ENCODE assay signal across 10 cellular contexts in genomic region chr4:158996669-158997074, GRCh38.
A peak's percentile ranks its signal among the peaks of the same experiment; 100 is the strongest.
DNase-seq lines count a peak whose midpoint lies in the region; TF ChIP-seq lines count a peak whose summit lies in the region.
"Had no signal": no experiment of that assay in that cellular context is flagged by ENCODE, and none has a peak within 500 bp of the region (broad histone marks: within the 10 kb centered on the region; RNA-seq: fewer than 3 reads in every experiment).

No MANE protein-coding gene starts in this region.

- H3K36me3 Mint-ChIP-seq in chondrocyte (ENCODE audit: low read depth) = no peaks in the 10 kb centered on the region
- H3K36me3 Mint-ChIP-seq in activated naive CD4-positive, alpha-beta T cell treated with anti-CD3 and anti-CD28 coated beads for 36 hours (ENCODE audit: low read depth) = no peaks in the 10 kb centered on the region

- no peaks in the 10 kb centered on the region for H3K27me3 ChIP-seq in tibial artery

- H3K27ac ChIP-seq in tibial artery = no peak overlapping the region
- H3K27ac ChIP-seq: lower lobe of right lung had no signal

- peak overlapping the region; percentile 92 for H3K27ac Mint-ChIP-seq in chondrocyte (ENCODE audit: unreplicated experiment)
- no peak overlapping the region for H3K27ac Mint-ChIP-seq in activated naive CD4-positive, alpha-beta T cell treated with anti-CD3 and anti-CD28 coated beads for 36 hours

- H3K4me1 Mint-ChIP-seq in chondrocyte (ENCODE audit: low read depth) = peaks cover 12% of the 10 kb centered on the region
- H3K4me1 Mint-ChIP-seq in activated naive CD4-positive, alpha-beta T cell treated with anti-CD3 and anti-CD28 coated beads for 36 hours (ENCODE audit: low read depth) = no peaks in the 10 kb centered on the region

- peaks cover 0 to 10% (median 2%) of the 10 kb centered on the region in 4 donors for H3K4me1 ChIP-seq in tibial artery
- H3K4me1 ChIP-seq: lower lobe of right lung had no signal

- no peak for TF ChIP-seq CTCF in chondrocyte (IDR thresholded peaks at IDR 0.05)
- no peak for TF ChIP-seq CTCF in tibial artery (IDR thresholded peaks at IDR 0.05)

- no peaks in the 10 kb centered on the region for H3K9me3 ChIP-seq in tibial artery
- H3K9me3 ChIP-seq: lower lobe of right lung had no signal

- peaks cover 2% of the 10 kb centered on the region for H3K27me3 Mint-ChIP-seq in chondrocyte (ENCODE audit: low read depth)
- H3K27me3 Mint-ChIP-seq in activated naive CD4-positive, alpha-beta T cell treated with anti-CD3 and anti-CD28 coated beads for 36 hours (ENCODE audit: low read depth) = peaks cover 7% of the 10 kb centered on the region

- no peak overlapping the region for H3K4me3 Mint-ChIP-seq in chondrocyte (ENCODE audit: unreplicated experiment)
- no peak overlapping the region for H3K4me3 Mint-ChIP-seq in activated naive CD4-positive, alpha-beta T cell treated with anti-CD3 and anti-CD28 coated beads for 36 hours

- intact Hi-C loops in tibial artery (cut with DNase I; ENCODE audit: low total_unique reads) = no loop called here
- intact Hi-C loops in activated naive CD4-positive, alpha-beta T cell treated with anti-CD3 and anti-CD28 coated beads for 36 hours (cut with micrococcal nuclease) = no loop called here

- no peak overlapping the region for H3K4me3 ChIP-seq in tibial artery
- H3K4me3 ChIP-seq: lower lobe of right lung had no signal

- H3K9me3 Mint-ChIP-seq in chondrocyte (ENCODE audit: low read depth) = no peaks in the 10 kb centered on the region
- H3K9me3 Mint-ChIP-seq in activated naive CD4-positive, alpha-beta T cell treated with anti-CD3 and anti-CD28 coated beads for 36 hours = no peaks in the 10 kb centered on the region

- H3K36me3 ChIP-seq in tibial artery = no peaks in the 10 kb centered on the region
- H3K36me3 ChIP-seq: lower lobe of right lung had no signal

- in situ Hi-C loops in Caki2 (cut with HindIII; ENCODE audit: low pct_unique_long_range_greater_than_20kb, low sequenced_read_pairs) = no loop called here

- CTCF ChIA-PET in activated naive CD4-positive, alpha-beta T cell treated with anti-CD3 and anti-CD28 coated beads for 36 hours (lab: Charles Lee) = no interaction called here

- DNase-seq in Caki2 (ENCODE audit: low read depth) (peak; percentile 86), NCI-H2227 (lab: John Stamatoyannopoulos, UW; ENCODE audit: unreplicated experiment) (peak; percentile 13), chondrocyte (ENCODE audit: low spot score) (no peak), myocyte (ENCODE audit: low read depth) (peak; percentile 96), tibial artery (no peak), DMS114 treated with DMSO at 0.1 percent for 48 hours (lab: John Stamatoyannopoulos, UW; ENCODE audit: unreplicated experiment) (no peak), NCI-H1105 (lab: John Stamatoyannopoulos, UW) (no peak)
- DNase-seq in activated naive CD4-positive, alpha-beta T cell treated with anti-CD3 and anti-CD28 coated beads for 36 hours = no peak
- DNase-seq: activated naive CD4-positive, alpha-beta T cell treated with Interleukin-2 at 50 U/mL for 16 hours; lower lobe of right lung had no signal

Comparison
In these comparisons a context has a peak if more than half of its experiments do, and no peak if none do; other contexts are left out.
1. DNase-seq: peak in Caki2 (single experiment), NCI-H2227 (single experiment) and myocyte (single experiment); none in chondrocyte (single experiment), tibial artery (0 of 2), activated naive CD4-positive, alpha-beta T cell treated with anti-CD3 and anti-CD28 coated beads for 36 hours (single experiment), DMS114 treated with DMSO at 0.1 percent for 48 hours (single experiment) and NCI-H1105 (single experiment).